ENCODE assay signal across 29 cellular contexts in genomic region chr16:6153901-6154300, GRCh38.
"Had no signal": no experiment of that assay in that cellular context is flagged by ENCODE, and none has a peak within 500 bp of the region (broad histone marks: within the 10 kb centered on the region; RNA-seq: fewer than 3 reads in every experiment).

No MANE protein-coding gene starts in this region.

- H3K27me3 Mint-ChIP-seq: activated CD4-positive, alpha-beta T cell treated with anti-CD3 and anti-CD28 coated beads, Interleukin-2, amount 10 ng/mL, durations not matched to agents 24 days and 14 days; activated CD8-positive, alpha-beta T cell treated with anti-CD3 and anti-CD28 coated beads for 36 hours; activated naive CD4-positive, alpha-beta T cell treated with anti-CD3 and anti-CD28 coated beads, Interleukin-2, amount 50 U/mL, for 24 hours; activated naive CD8-positive, alpha-beta T cell treated with anti-CD3 and anti-CD28 coated beads, Interleukin-2, amount 10 ng/mL, durations not matched to agents 7 days and 5 days; activated T-cell treated with anti-CD3 and anti-CD28 coated beads, Interleukin-2, amount 50 U/mL, for 24 hours; brain had no signal

- H3K9ac ChIP-seq: KMS-11 had no signal

- H3K4me1 Mint-ChIP-seq: activated CD4-positive, alpha-beta T cell treated with anti-CD3 and anti-CD28 coated beads, Interleukin-2, amount 10 ng/mL, durations not matched to agents 24 days and 14 days; activated naive CD4-positive, alpha-beta T cell treated with anti-CD3 and anti-CD28 coated beads, Interleukin-2, amount 50 U/mL, for 24 hours; activated naive CD8-positive, alpha-beta T cell treated with anti-CD3 and anti-CD28 coated beads, Interleukin-2, amount 10 ng/mL, durations not matched to agents 7 days and 5 days; brain had no signal

- H3K4me3 ChIP-seq: ascending aorta had no signal

- H3K27me3 ChIP-seq: ascending aorta had no signal

- H3K9me3 Mint-ChIP-seq: activated CD4-positive, alpha-beta T cell treated with anti-CD3 and anti-CD28 coated beads, Interleukin-2, amount 10 ng/mL, durations not matched to agents 24 days and 14 days; activated CD8-positive, alpha-beta T cell treated with anti-CD3 and anti-CD28 coated beads for 36 hours had no signal

- H3K4me2 ChIP-seq: KMS-11 had no signal

- FAIRE-seq: colon had no signal

- H3K36me3 ChIP-seq: ascending aorta had no signal

- H3K4me3 Mint-ChIP-seq: activated CD4-positive, alpha-beta T cell treated with anti-CD3 and anti-CD28 coated beads, Interleukin-2, amount 10 ng/mL, durations not matched to agents 24 days and 14 days; activated CD8-positive, alpha-beta T cell treated with anti-CD3 and anti-CD28 coated beads for 36 hours; activated naive CD4-positive, alpha-beta T cell treated with anti-CD3 and anti-CD28 coated beads, Interleukin-2, amount 50 U/mL, for 24 hours; activated naive CD8-positive, alpha-beta T cell treated with anti-CD3 and anti-CD28 coated beads, Interleukin-2, amount 10 ng/mL, durations not matched to agents 7 days and 5 days; activated T-cell treated with anti-CD3 and anti-CD28 coated beads, Interleukin-2, amount 50 U/mL, for 24 hours; brain had no signal

- H3K36me3 Mint-ChIP-seq: activated naive CD4-positive, alpha-beta T cell treated with anti-CD3 and anti-CD28 coated beads, Interleukin-2, amount 50 U/mL, for 24 hours; activated naive CD8-positive, alpha-beta T cell treated with anti-CD3 and anti-CD28 coated beads, Interleukin-2, amount 10 ng/mL, durations not matched to agents 7 days and 5 days; brain had no signal

- H3K9me3 ChIP-seq: ascending aorta had no signal

- H3K4me1 ChIP-seq: ascending aorta had no signal

- H3K27ac Mint-ChIP-seq: activated CD4-positive, alpha-beta T cell treated with anti-CD3 and anti-CD28 coated beads, Interleukin-2, amount 10 ng/mL, durations not matched to agents 24 days and 14 days; activated CD8-positive, alpha-beta T cell treated with anti-CD3 and anti-CD28 coated beads for 36 hours; activated naive CD4-positive, alpha-beta T cell treated with anti-CD3 and anti-CD28 coated beads, Interleukin-2, amount 50 U/mL, for 24 hours; activated naive CD8-positive, alpha-beta T cell treated with anti-CD3 and anti-CD28 coated beads, Interleukin-2, amount 10 ng/mL, durations not matched to agents 7 days and 5 days; activated T-cell treated with anti-CD3 and anti-CD28 coated beads, Interleukin-2, amount 50 U/mL, for 24 hours; activated T-helper 2 cell treated with anti-CD3 and anti-CD28 coated beads, Interferon-gamma antibody, Interleukin-2, Interleukin-4, amounts not matched to agents 10 μg/mL and 5 μg/mL and 100 μg/mL, durations not matched to agents 14 hours and 24 hours and 36 hours; brain had no signal

- ATAC-seq: activated CD8-positive, alpha-beta T cell treated with anti-CD3 and anti-CD28 coated beads for 36 hours had no signal

- DNase-seq: activated CD4-positive, alpha-beta T cell treated with anti-CD3 and anti-CD28 coated beads, Interleukin-2, amount 10 ng/mL, durations not matched to agents 24 days and 14 days; activated CD4-positive, alpha-beta T cell treated with anti-CD3 and anti-CD28 coated beads, Interleukin-2, amount 50 U/mL, for 4 hours; activated CD8-positive, alpha-beta T cell treated with anti-CD3 and anti-CD28 coated beads for 36 hours; activated gamma-delta T cell; activated naive CD4-positive, alpha-beta T cell treated with Interleukin-2 at 50 U/mL for 16 hours; activated naive CD8-positive, alpha-beta T cell treated with anti-CD3 and anti-CD28 coated beads, Interleukin-2, amount 10 ng/mL, durations not matched to agents 7 days and 5 days; activated T-cell treated with anti-CD3 and anti-CD28 coated beads, Interleukin-2, amount 50 U/mL, for 24 hours; amygdala; central memory CD4-positive, alpha-beta T cell; NCI-H1048; NCI-H1105 treated with DMSO at 0.1 percent for 48 hours; NCI-H1436; NCI-H1694; NCI-H1930; NCI-H2081 treated with DMSO at 0.1 percent for 48 hours; NCI-H345; NCI-H524 treated with DMSO at 0.1 percent for 48 hours; RPMI8226; SIG-M5; SW 1271; T-helper 1 cell; T-helper 2 cell; T-helper 9 cell had no signal

- H3K27ac ChIP-seq: ascending aorta, KMS-11 had no signal
